ENCODE assay signal across 1 cellular context in the genomic region with DNA sequence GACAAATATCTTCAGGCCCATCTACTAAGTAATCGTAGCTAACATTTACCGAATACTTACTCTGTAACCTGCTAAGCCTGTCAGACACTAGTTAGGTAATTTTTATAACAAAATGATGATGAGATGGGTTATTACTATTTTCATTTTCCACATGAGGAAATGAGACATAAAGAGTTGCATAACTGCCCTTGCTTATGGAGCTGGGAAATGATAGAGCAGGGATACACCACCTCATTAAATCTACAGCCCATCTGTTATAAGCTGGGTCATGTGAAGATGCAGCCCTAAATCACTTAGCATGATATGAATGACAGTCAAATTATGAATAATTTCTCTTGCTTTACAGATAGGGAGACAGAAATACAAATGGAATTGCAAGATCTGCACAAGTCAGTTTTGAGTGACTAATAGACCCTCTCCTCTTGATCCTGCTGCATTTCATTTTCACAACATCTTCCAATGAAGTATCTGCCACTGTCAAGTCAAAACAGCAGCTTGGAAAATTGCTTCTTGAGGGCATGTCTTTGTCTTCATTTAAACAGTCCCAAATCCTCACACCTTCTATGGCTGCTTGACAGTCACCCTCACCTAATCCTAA.
TF ChIP-seq lines count a peak whose summit lies in the region.

No MANE protein-coding gene starts in this region.

TF ChIP-seq in neural cell, 6 proteins besides CTCF, POLR2A, EP300 and RAD21 (continued from another document):
- TF ChIP-seq, protein P1, sequence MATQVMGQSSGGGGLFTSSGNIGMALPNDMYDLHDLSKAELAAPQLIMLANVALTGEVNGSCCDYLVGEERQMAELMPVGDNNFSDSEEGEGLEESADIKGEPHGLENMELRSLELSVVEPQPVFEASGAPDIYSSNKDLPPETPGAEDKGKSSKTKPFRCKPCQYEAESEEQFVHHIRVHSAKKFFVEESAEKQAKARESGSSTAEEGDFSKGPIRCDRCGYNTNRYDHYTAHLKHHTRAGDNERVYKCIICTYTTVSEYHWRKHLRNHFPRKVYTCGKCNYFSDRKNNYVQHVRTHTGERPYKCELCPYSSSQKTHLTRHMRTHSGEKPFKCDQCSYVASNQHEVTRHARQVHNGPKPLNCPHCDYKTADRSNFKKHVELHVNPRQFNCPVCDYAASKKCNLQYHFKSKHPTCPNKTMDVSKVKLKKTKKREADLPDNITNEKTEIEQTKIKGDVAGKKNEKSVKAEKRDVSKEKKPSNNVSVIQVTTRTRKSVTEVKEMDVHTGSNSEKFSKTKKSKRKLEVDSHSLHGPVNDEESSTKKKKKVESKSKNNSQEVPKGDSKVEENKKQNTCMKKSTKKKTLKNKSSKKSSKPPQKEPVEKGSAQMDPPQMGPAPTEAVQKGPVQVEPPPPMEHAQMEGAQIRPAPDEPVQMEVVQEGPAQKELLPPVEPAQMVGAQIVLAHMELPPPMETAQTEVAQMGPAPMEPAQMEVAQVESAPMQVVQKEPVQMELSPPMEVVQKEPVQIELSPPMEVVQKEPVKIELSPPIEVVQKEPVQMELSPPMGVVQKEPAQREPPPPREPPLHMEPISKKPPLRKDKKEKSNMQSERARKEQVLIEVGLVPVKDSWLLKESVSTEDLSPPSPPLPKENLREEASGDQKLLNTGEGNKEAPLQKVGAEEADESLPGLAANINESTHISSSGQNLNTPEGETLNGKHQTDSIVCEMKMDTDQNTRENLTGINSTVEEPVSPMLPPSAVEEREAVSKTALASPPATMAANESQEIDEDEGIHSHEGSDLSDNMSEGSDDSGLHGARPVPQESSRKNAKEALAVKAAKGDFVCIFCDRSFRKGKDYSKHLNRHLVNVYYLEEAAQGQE (IDR thresholded peaks at IDR 0.05; ENCODE audit: borderline replicate concordance) = peak; percentile 94
- TF ChIP-seq SMC3 (conservative IDR thresholded peaks at IDR 0.05; ENCODE audit: poor library complexity) = peak; percentile 44
